33 cellular contexts compared by ENCODE assay signal in the genomic region with DNA sequence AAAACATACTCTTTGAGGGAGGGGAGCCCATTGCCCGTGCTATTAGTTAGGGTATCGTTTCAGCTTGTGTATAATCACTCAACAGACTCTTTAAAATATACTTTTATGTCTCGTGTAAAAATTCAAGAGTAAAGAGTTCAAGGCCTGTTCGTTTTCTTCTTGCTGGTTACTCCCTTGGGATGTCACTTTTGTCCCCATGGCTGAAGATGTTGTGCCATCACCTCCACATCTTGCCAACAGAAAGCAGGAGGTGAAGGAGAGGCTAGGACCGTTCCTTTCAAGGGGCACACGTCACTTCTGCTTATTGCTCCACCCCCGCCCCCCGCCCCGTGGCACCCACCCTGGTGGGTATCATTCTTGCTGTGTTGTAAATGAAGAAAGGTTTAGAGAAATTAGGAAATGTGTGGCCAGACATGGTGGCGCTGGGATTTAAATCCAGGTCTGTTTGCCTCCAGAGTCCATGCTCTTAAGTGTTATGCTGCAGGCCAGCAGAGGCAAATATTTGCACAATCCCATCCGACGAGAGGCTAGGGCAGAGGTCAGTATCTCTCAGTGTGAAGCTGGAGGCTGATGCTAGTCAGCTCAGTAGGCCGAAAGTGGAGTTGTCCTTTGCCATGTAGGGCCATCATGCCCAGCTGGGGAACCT. TPM values are rescaled to one million over a fixed set of nuclear protein-coding genes. Genes with fewer than 3 reads are reported as not detected.
"Had no signal": no experiment of that assay in that cellular context is flagged by ENCODE, and none has a peak within 500 bp of the region (broad histone marks: within the 10 kb centered on the region; RNA-seq: fewer than 3 reads in every experiment).

No MANE protein-coding gene starts in this region.

- H3K4me2 ChIP-seq: neural progenitor cell had no signal

- H3K27ac Mint-ChIP-seq: activated CD4-positive, alpha-beta T cell treated with anti-CD3 and anti-CD28 coated beads, Interleukin-2, amount 10 ng/mL, durations not matched to agents 7 days and 5 days; activated CD8-positive, alpha-beta T cell treated with anti-CD3 and anti-CD28 coated beads, Interleukin-2, amount 10 ng/mL, durations not matched to agents 7 days and 5 days; activated naive CD8-positive, alpha-beta T cell; activated T-cell treated with anti-CD3 and anti-CD28 coated beads, Interleukin-2, amount 50 U/mL, for 24 hours; activated T-helper 17 cell treated with anti-CD3 and anti-CD28 coated beads, Interleukin-2, amount 50 U/mL, for 72 hours; mesothelial cell of epicardium; neural progenitor cell; stimulated activated effector memory CD8-positive, alpha-beta T cell treated with anti-CD3 and anti-CD28 coated beads, Interleukin-12 subunit alpha, Interleukin-12 subunit beta, amount 100 ng/mL, for 72 hours had no signal

- ATAC-seq: activated CD8-positive, alpha-beta T cell treated with anti-CD3 and anti-CD28 coated beads, Interleukin-2, amount 10 ng/mL, durations not matched to agents 7 days and 5 days; activated T-helper 17 cell treated with anti-CD3 and anti-CD28 coated beads, Interleukin-2, amount 50 U/mL, for 72 hours; effector memory CD8-positive, alpha-beta T cell; esophagus mucosa; gastrocnemius medialis; left cardiac atrium; naive thymus-derived CD8-positive, alpha-beta T cell; sciatic nerve; stimulated activated effector memory CD8-positive, alpha-beta T cell treated with anti-CD3 and anti-CD28 coated beads, Interleukin-12 subunit alpha, Interleukin-12 subunit beta, amount 100 ng/mL, for 72 hours had no signal

- H3K4me3 Mint-ChIP-seq: activated CD4-positive, alpha-beta T cell treated with anti-CD3 and anti-CD28 coated beads, Interleukin-2, amount 10 ng/mL, durations not matched to agents 7 days and 5 days; activated CD8-positive, alpha-beta T cell treated with anti-CD3 and anti-CD28 coated beads, Interleukin-2, amount 10 ng/mL, durations not matched to agents 7 days and 5 days; activated naive CD8-positive, alpha-beta T cell; activated T-cell treated with anti-CD3 and anti-CD28 coated beads, Interleukin-2, amount 50 U/mL, for 24 hours; activated T-helper 17 cell treated with anti-CD3 and anti-CD28 coated beads, Interleukin-2, amount 50 U/mL, for 72 hours; effector memory CD8-positive, alpha-beta T cell; mesothelial cell of epicardium; naive thymus-derived CD8-positive, alpha-beta T cell; neural progenitor cell; stimulated activated effector memory CD8-positive, alpha-beta T cell treated with anti-CD3 and anti-CD28 coated beads, Interleukin-12 subunit alpha, Interleukin-12 subunit beta, amount 100 ng/mL, for 72 hours had no signal

- H3K9me3 Mint-ChIP-seq: activated CD4-positive, alpha-beta T cell treated with anti-CD3 and anti-CD28 coated beads, Interleukin-2, amount 10 ng/mL, durations not matched to agents 7 days and 5 days; activated T-cell treated with anti-CD3 and anti-CD28 coated beads, Interleukin-2, amount 50 U/mL, for 24 hours; activated T-helper 17 cell treated with anti-CD3 and anti-CD28 coated beads, Interleukin-2, amount 50 U/mL, for 72 hours; effector memory CD8-positive, alpha-beta T cell; mesothelial cell of epicardium; naive thymus-derived CD8-positive, alpha-beta T cell; neural progenitor cell; stimulated activated effector memory CD8-positive, alpha-beta T cell treated with anti-CD3 and anti-CD28 coated beads, Interleukin-12 subunit alpha, Interleukin-12 subunit beta, amount 100 ng/mL, for 72 hours had no signal

- H3K27me3 Mint-ChIP-seq: activated naive CD8-positive, alpha-beta T cell; activated T-cell treated with anti-CD3 and anti-CD28 coated beads, Interleukin-2, amount 50 U/mL, for 24 hours; activated T-helper 17 cell treated with anti-CD3 and anti-CD28 coated beads, Interleukin-2, amount 50 U/mL, for 72 hours; effector memory CD8-positive, alpha-beta T cell; naive thymus-derived CD8-positive, alpha-beta T cell had no signal

- H3K4me1 ChIP-seq: neural progenitor cell, stomach, suprapubic skin, tibial nerve had no signal

- H2AFZ ChIP-seq: neural progenitor cell had no signal

- H3K27ac ChIP-seq: dorsolateral prefrontal cortex, gastrocnemius medialis, neural progenitor cell, stomach, suprapubic skin, tibial nerve, WERI-Rb-1 had no signal

- H3K4me3 ChIP-seq: dorsolateral prefrontal cortex, gastrocnemius medialis, lung, neural progenitor cell, stomach, suprapubic skin, tibial nerve had no signal

- H3K4me1 Mint-ChIP-seq: activated CD4-positive, alpha-beta T cell treated with anti-CD3 and anti-CD28 coated beads, Interleukin-2, amount 10 ng/mL, durations not matched to agents 7 days and 5 days; activated T-helper 17 cell treated with anti-CD3 and anti-CD28 coated beads, Interleukin-2, amount 50 U/mL, for 72 hours had no signal

- H3K9me3 ChIP-seq: gastrocnemius medialis, stomach, suprapubic skin, tibial nerve had no signal

- H3K27me3 ChIP-seq: dorsolateral prefrontal cortex, gastrocnemius medialis, neural progenitor cell, stomach, suprapubic skin, tibial nerve had no signal

- FAIRE-seq: astrocyte, colon, endothelial cell of umbilical vein, small intestine, urothelium cell line had no signal

- H3K36me3 ChIP-seq: neural progenitor cell, WERI-Rb-1 had no signal

- H3K36me3 Mint-ChIP-seq: stimulated activated effector memory CD8-positive, alpha-beta T cell treated with anti-CD3 and anti-CD28 coated beads, Interleukin-12 subunit alpha, Interleukin-12 subunit beta, amount 100 ng/mL, for 72 hours had no signal

- H3K9ac ChIP-seq: neural progenitor cell had no signal

- DNase-seq: activated CD4-positive, alpha-beta T cell treated with anti-CD3 and anti-CD28 coated beads, Interleukin-2, amount 10 ng/mL, durations not matched to agents 7 days and 5 days; activated CD4-positive, CD25-positive, alpha-beta regulatory T cell treated with anti-CD3 and anti-CD28 coated beads, Interleukin-2, amount 50 U/mL, for 72 hours; activated CD8-positive, alpha-beta T cell treated with anti-CD3 and anti-CD28 coated beads, Interleukin-2, amount 10 ng/mL, durations not matched to agents 7 days and 5 days; activated T-cell treated with anti-CD3 and anti-CD28 coated beads, Interleukin-2, amount 50 U/mL, for 24 hours; central memory CD4-positive, alpha-beta T cell; dorsolateral prefrontal cortex; effector memory CD8-positive, alpha-beta T cell; gastrocnemius medialis; hypothalamus; islet precursor cell; left cardiac atrium; naive thymus-derived CD8-positive, alpha-beta T cell; posterior cingulate gyrus; small intestine; stimulated activated CD4-positive, alpha-beta T cell treated with anti-CD3 and anti-CD28 coated beads, Interleukin-2, amount 100 ng/mL, for 24 hours; stomach; WERI-Rb-1 had no signal

RNA-seq across cellular contexts. Expression of gene MLANA, which starts 3.0 kb away (rescaled TPM):
- total RNA-seq: activated CD4-positive, alpha-beta T cell treated with anti-CD3 and anti-CD28 coated beads, Interleukin-2, amount 10 ng/mL, durations not matched to agents 7 days and 5 days; activated CD8-positive, alpha-beta T cell treated with anti-CD3 and anti-CD28 coated beads, Interleukin-2, amount 10 ng/mL, durations not matched to agents 7 days and 5 days; activated T-helper 17 cell treated with anti-CD3 and anti-CD28 coated beads, Interleukin-2, amount 50 U/mL, for 72 hours; astrocyte; dorsolateral prefrontal cortex; endothelial cell of umbilical vein; esophagus mucosa; gastrocnemius medialis; left cardiac atrium; lung; mesothelial cell of epicardium; naive thymus-derived CD8-positive, alpha-beta T cell; omental fat pad; sciatic nerve; stomach; T-helper 2 cell treated with Interferon-gamma antibody and Interleukin-4, amounts not matched to agents 100 ng/mL and 5 ng/mL, for 36 hours; tibial nerve had no signal
- polyA plus RNA-seq: endothelial cell of umbilical vein, lung, small intestine, stomach had no signal
